1 cellular context compared by ENCODE assay signal in genomic region chr11:44300881-44301855, GRCh38.
TF ChIP-seq lines count a peak whose summit lies in the region.

No MANE protein-coding gene starts in this region.

TF ChIP-seq in H1, 55 proteins besides CTCF, POLR2A, EP300 and RAD21:
- no peak for TF ChIP-seq CTBP2 (IDR thresholded peaks at IDR 0.05; ENCODE audit: borderline replicate concordance, insufficient read depth, insufficient read length, low read length)
- no peak for TF ChIP-seq SRF (IDR thresholded peaks at IDR 0.05; ENCODE audit: low read depth, low read length)
- TF ChIP-seq SIX5 (IDR thresholded peaks at IDR 0.05; ENCODE audit: low read depth, low read length): no peak
- no peak for TF ChIP-seq CREB1 (IDR thresholded peaks at IDR 0.05)
- TF ChIP-seq EGR1 (IDR thresholded peaks at IDR 0.05; ENCODE audit: borderline replicate concordance, low read depth, low read length): no peak
- TF ChIP-seq E2F6 (IDR thresholded peaks at IDR 0.05): no peak
- no peak for TF ChIP-seq JUND (IDR thresholded peaks at IDR 0.05; ENCODE audit: low read length)
